Comparison of ENCODE assay signal across 9 cellular contexts in genomic region chr3:172323894-172324590, GRCh38.
DNase-seq lines count a peak whose midpoint lies in the region; TF ChIP-seq lines count a peak whose summit lies in the region.
"Had no signal": no experiment of that assay in that cellular context is flagged by ENCODE, and none has a peak within 500 bp of the region (broad histone marks: within the 10 kb centered on the region; RNA-seq: fewer than 3 reads in every experiment).

No MANE protein-coding gene starts in this region.

- in situ Hi-C loops in astrocyte of the spinal cord (cut with HindIII; ENCODE audit: low sequenced_read_pairs) = no loop called here

- H3K36me3 ChIP-seq in stomach = peaks cover 2 to 66% (median 47%) of the 10 kb centered on the region in 4 donors

- TF ChIP-seq CTCF in astrocyte of the spinal cord (IDR thresholded peaks at IDR 0.05; ENCODE audit: low read depth, low read length) (no peak), stomach (IDR thresholded peaks at IDR 0.05) (no peak)

- no peaks in the 10 kb centered on the region for H3K9me3 ChIP-seq in stomach

- H3K27ac ChIP-seq in stomach = peak overlapping the region; percentile 25 to 65 (median 42)

- no peak overlapping the region for H3K4me3 ChIP-seq in astrocyte of the spinal cord (ENCODE audit: low read depth, low read length)
- no peak overlapping the region for H3K4me3 ChIP-seq in stomach

- DNase-seq in activated T-cell treated with anti-CD3 and anti-CD28 coated beads for 48 hours (ENCODE audit: low read depth) (peak; percentile 25), activated T-cell treated with anti-CD3 and anti-CD28 coated beads for 4 hours (no peak), astrocyte of the spinal cord (ENCODE audit: low read depth, low spot score) (peak; percentile 90), kidney tubule cell (ENCODE audit: low spot score) (peak; percentile 35), stomach (peak; percentile 43), DMS53 treated with DMSO at 0.1 percent for 48 hours (lab: John Stamatoyannopoulos, UW; ENCODE audit: unreplicated experiment) (no peak), NCI-H1417 (lab: John Stamatoyannopoulos, UW) (no peak)
- DNase-seq in activated CD4-positive, CD25-positive, alpha-beta regulatory T cell (lab: John Stamatoyannopoulos, UW) = no peak
- DNase-seq: NK-92 treated with Interleukin-12 subunit alpha and Interleukin-12 subunit beta, amount 100 ng/mL, for 24 hours had no signal

- no peak for TF ChIP-seq EP300 in stomach (IDR thresholded peaks at IDR 0.05)

- no peak for TF ChIP-seq POLR2A in stomach (IDR thresholded peaks at IDR 0.05)

- intact Hi-C loops in stomach (cut with DNase I; ENCODE audit: low total_unique reads) = no loop called here

- no peaks in the 10 kb centered on the region for H3K27me3 ChIP-seq in stomach

- peaks cover 4 to 55% (median 25%) of the 10 kb centered on the region in 4 donors for H3K4me1 ChIP-seq in stomach

- 56 to 69% (median 68%) methylated on average over 10 of the region's 10 CpGs for WGBS in stomach, 5 donors

Comparison
In these comparisons a context has a peak if more than half of its experiments do, and no peak if none do; other contexts are left out.
1. DNase-seq: peak in activated T-cell treated with anti-CD3 and anti-CD28 coated beads for 48 hours (single experiment), astrocyte of the spinal cord (single experiment), kidney tubule cell (single experiment) and stomach (single experiment); none in activated T-cell treated with anti-CD3 and anti-CD28 coated beads for 4 hours (single experiment), DMS53 treated with DMSO at 0.1 percent for 48 hours (single experiment), NCI-H1417 (0 of 3) and activated CD4-positive, CD25-positive, alpha-beta regulatory T cell (0 of 4).